In genomic region chr2:234139755-234140154, GRCh38 we compare ENCODE assay signal across 17 cellular contexts.
DNase-seq lines count a peak whose midpoint lies in the region; ATAC-seq lines count a peak whose summit lies in the region.
"Had no signal": no experiment of that assay in that cellular context is flagged by ENCODE, and none has a peak within 500 bp of the region (broad histone marks: within the 10 kb centered on the region; RNA-seq: fewer than 3 reads in every experiment).

No MANE protein-coding gene starts in this region.

- intact Hi-C loops in sciatic nerve (cut with DNase I): no loop called here

- in situ Hi-C loops in SK-MEL-5 (cut with HindIII; ENCODE audit: low pct_unique_long_range_greater_than_20kb, low sequenced_read_pairs): no loop called here

- ATAC-seq in sciatic nerve (peak; percentile 59), HG03025 (IDR thresholded peaks at IDR 0.05; ENCODE audit: low FRiP score, unreplicated experiment) (no peak), GM21825 (IDR thresholded peaks at IDR 0.05; ENCODE audit: unreplicated experiment) (no peak)
- ATAC-seq: GM23338, K562 had no signal

- peak; percentile 26 for DNase-seq in EH (ENCODE audit: low read depth)
- DNase-seq in LHCN-M2 (ENCODE audit: low read depth): peak; percentile 40
- DNase-seq in SK-MEL-5 (ENCODE audit: low read depth, low spot score): peak; percentile 38
- DNase-seq in sciatic nerve (ENCODE audit: low spot score): no peak
- no peak for DNase-seq in DMS 273 treated with DMSO at 0.1 percent for 48 hours (lab: John Stamatoyannopoulos, UW)
- DNase-seq: C1 segment of cervical spinal cord; CD8-positive, alpha-beta memory T cell; DND-41; GF-D8; NCI-H1436; NCI-H1930; Peyer's patch; SHP77 had no signal

Comparison
In these comparisons a context has a peak if more than half of its experiments do, and no peak if none do; other contexts are left out.
1. DNase-seq: peak in EH (single experiment), LHCN-M2 (single experiment) and SK-MEL-5 (single experiment); none in sciatic nerve (single experiment) and DMS 273 treated with DMSO at 0.1 percent for 48 hours (single experiment).